In genomic region chr10:13925924-13926435, GRCh38 we compare ENCODE assay signal across 23 cellular contexts.
"Had no signal": no experiment of that assay in that cellular context is flagged by ENCODE, and none has a peak within 500 bp of the region (broad histone marks: within the 10 kb centered on the region; RNA-seq: fewer than 3 reads in every experiment).

No MANE protein-coding gene starts in this region.

- H3K9me3 Mint-ChIP-seq: activated CD4-positive, alpha-beta memory T cell treated with anti-CD3 and anti-CD28 coated beads, Interleukin-2, amount 10 ng/mL, durations not matched to agents 7 days and 5 days; central memory CD8-positive, alpha-beta T cell; neural crest cell; T-helper 2 cell treated with Interferon-gamma antibody and Interleukin-4, amounts not matched to agents 5 μg/mL and 100 μg/mL, for 36 hours had no signal

- H3K27ac ChIP-seq: prostate gland had no signal

- H3K27me3 ChIP-seq: right atrium auricular region, tibial artery had no signal

- H3K36me3 ChIP-seq: prostate gland, right atrium auricular region, tibial artery had no signal

- DNase-seq: activated CD4-positive, alpha-beta memory T cell treated with anti-CD3 and anti-CD28 coated beads, Interleukin-2, amount 10 ng/mL, durations not matched to agents 7 days and 5 days; activated CD4-positive, alpha-beta T cell treated with anti-CD3 and anti-CD28 coated beads for 48 hours; activated CD4-positive, CD25-positive, alpha-beta regulatory T cell; activated CD8-positive, alpha-beta memory T cell treated with anti-CD3 and anti-CD28 coated beads, Interleukin-2, amount 10 ng/mL, durations not matched to agents 7 days and 5 days; activated naive CD4-positive, alpha-beta T cell treated with Interleukin-2 at 50 U/mL for 16 hours; erythroblast; foreskin melanocyte; hypothalamus; islet precursor cell; stimulated activated CD4-positive, alpha-beta T cell treated with anti-CD3 and anti-CD28 coated beads, Interleukin-12 subunit alpha, Interleukin-12 subunit beta, amount 100 ng/mL, for 4 hours; stimulated activated CD4-positive, alpha-beta T cell treated with anti-CD3 and anti-CD28 coated beads, Interleukin-1b, Interleukin-23, amount 100 ng/mL, for 48 hours; stimulated activated naive CD8-positive, alpha-beta T cell treated with anti-CD3 and anti-CD28 coated beads, Interleukin-15, Interleukin-2, amounts not matched to agents 100 U/mL and 50 U/mL, for 24 hours; substantia nigra; tibial artery had no signal

- H3K4me1 ChIP-seq: prostate gland, right atrium auricular region had no signal

- FAIRE-seq: endometrium, TTC549 had no signal

- H3K4me3 ChIP-seq: coronary artery, lung, prostate gland, right atrium auricular region, tibial artery had no signal

- H3K4me3 Mint-ChIP-seq: activated CD4-positive, alpha-beta memory T cell treated with anti-CD3 and anti-CD28 coated beads, Interleukin-2, amount 10 ng/mL, durations not matched to agents 7 days and 5 days; activated CD8-positive, alpha-beta memory T cell treated with anti-CD3 and anti-CD28 coated beads, Interleukin-2, amount 10 ng/mL, durations not matched to agents 7 days and 5 days; central memory CD8-positive, alpha-beta T cell; neural crest cell; T-helper 2 cell treated with Interferon-gamma antibody and Interleukin-4, amounts not matched to agents 5 μg/mL and 100 μg/mL, for 36 hours had no signal

- H3K27ac Mint-ChIP-seq: activated CD4-positive, alpha-beta memory T cell treated with anti-CD3 and anti-CD28 coated beads, Interleukin-2, amount 10 ng/mL, durations not matched to agents 7 days and 5 days; activated CD8-positive, alpha-beta memory T cell treated with anti-CD3 and anti-CD28 coated beads, Interleukin-2, amount 10 ng/mL, durations not matched to agents 7 days and 5 days; T-helper 2 cell treated with Interferon-gamma antibody and Interleukin-4, amounts not matched to agents 5 μg/mL and 100 μg/mL, for 36 hours had no signal

- ATAC-seq: activated CD8-positive, alpha-beta memory T cell treated with anti-CD3 and anti-CD28 coated beads, Interleukin-2, amount 10 ng/mL, durations not matched to agents 7 days and 5 days; stimulated activated naive CD8-positive, alpha-beta T cell treated with anti-CD3 and anti-CD28 coated beads, Interleukin-15, Interleukin-2, amounts not matched to agents 100 U/mL and 50 U/mL, for 24 hours had no signal

- H3K9me3 ChIP-seq: prostate gland, right atrium auricular region, tibial artery had no signal

- H3K36me3 Mint-ChIP-seq: activated CD8-positive, alpha-beta memory T cell treated with anti-CD3 and anti-CD28 coated beads, Interleukin-2, amount 10 ng/mL, durations not matched to agents 7 days and 5 days had no signal

- H3K27me3 Mint-ChIP-seq: central memory CD8-positive, alpha-beta T cell had no signal
